In genomic region chr6:148758492-148758891, GRCh38 we compare ENCODE assay signal across 8 cellular contexts. TPM values are rescaled to one million over a fixed set of nuclear protein-coding genes. Genes with fewer than 3 reads are reported as not detected.
DNase-seq lines count a peak whose midpoint lies in the region; ATAC-seq and TF ChIP-seq lines count a peak whose summit lies in the region.

No MANE protein-coding gene starts in this region.

- CTCF ChIA-PET in A673 (lab: Charles Lee) = no interaction called here

- no peak overlapping the region for H3K27ac ChIP-seq in A673 (ENCODE audit: low read depth, low read length, poor library complexity, severe bottlenecking)

- BruUV-seq in A673 (replicated peaks; lab: Mats Ljungman, UMichigan) = no TSS peak

- H3K4me1 ChIP-seq in A673 (ENCODE audit: insufficient read depth, low read length, poor library complexity, severe bottlenecking) = peaks cover 16% of the 10 kb centered on the region

- in situ Hi-C loops in SK-MEL-5 (cut with HindIII; ENCODE audit: low pct_unique_long_range_greater_than_20kb, low sequenced_read_pairs) = no loop called here

- no peak for TF ChIP-seq CTCF in A673 (conservative IDR thresholded peaks at IDR 0.05; ENCODE audit: low read depth, low read length)

- no peaks in the 10 kb centered on the region for H3K27me3 ChIP-seq in A673 (replicated peaks; ENCODE audit: insufficient read depth, low read depth, low read length, poor library complexity)

- POLR2A ChIA-PET in A673 (lab: Charles Lee; ENCODE audit: low non-redundant PET) = no interaction called here

- intact Hi-C loops in A673 (cut with micrococcal nuclease; ENCODE audit: unreplicated experiment) = no loop called here

- H3K4me3 ChIP-seq in A673 (ENCODE audit: low read depth, low read length, poor library complexity, severe bottlenecking) = no peak overlapping the region

- peak; percentile 74 for ATAC-seq in HG03025 (IDR thresholded peaks at IDR 0.05; ENCODE audit: low FRiP score, unreplicated experiment)

- DNase-seq in stimulated activated CD4-positive, alpha-beta T cell treated with anti-CD3 and anti-CD28 coated beads, Interleukin-1b, Interleukin-23, amount 100 ng/mL, for 48 hours = peak; percentile 61
- no peak for DNase-seq in stimulated activated CD4-positive, alpha-beta T cell treated with anti-CD3 and anti-CD28 coated beads, Interleukin-4, amount 100 ng/mL, for 4 hours
- DNase-seq in SK-MEL-5 (ENCODE audit: low read depth, low spot score) (peak; percentile 74), hippocampal formation (lab: John Stamatoyannopoulos, UW) (peak; percentile 44 to 66), NCI-H69 (lab: John Stamatoyannopoulos, UW) (no peak), NCI-H2081 treated with DMSO at 0.1 percent for 48 hours (lab: John Stamatoyannopoulos, UW) (no peak), A673 (ENCODE audit: low spot score) (no peak)

- H3K36me3 ChIP-seq in A673 (ENCODE audit: insufficient read depth, low read length, poor library complexity, severe bottlenecking) = no peaks in the 10 kb centered on the region

- no peaks in the 10 kb centered on the region for H3K9me3 ChIP-seq in A673 (ENCODE audit: low read depth, low read length, poor library complexity, severe bottlenecking)

RNA-seq across cellular contexts. Expression of gene UST, which starts 11.7 kb away (rescaled TPM):
- total RNA-seq in SK-MEL-5 (2014; rRNA removed; shearing (Covaris generic)) = 12.6 and 15.0 TPM in 2 replicates
- polyA plus RNA-seq in SK-MEL-5 (2015; cell fraction: cytosol; rRNA removed) = 9.4 and 11.5 TPM in 2 replicates
- 5.8 and 8.9 TPM in 2 replicates for polyA plus RNA-seq in SK-MEL-5 (2015; cell fraction: nucleus; rRNA removed)
- total RNA-seq in A673 (2021) = 1.5 and 1.7 TPM in 2 replicates

Comparison
In these comparisons a context has a peak if more than half of its experiments do, and no peak if none do; other contexts are left out.
1. DNase-seq: peak in stimulated activated CD4-positive, alpha-beta T cell treated with anti-CD3 and anti-CD28 coated beads, Interleukin-1b, Interleukin-23, amount 100 ng/mL, for 48 hours (single experiment), SK-MEL-5 (single experiment) and hippocampal formation (2 of 2); none in stimulated activated CD4-positive, alpha-beta T cell treated with anti-CD3 and anti-CD28 coated beads, Interleukin-4, amount 100 ng/mL, for 4 hours (0 of 2), NCI-H69 (single experiment), NCI-H2081 treated with DMSO at 0.1 percent for 48 hours (single experiment) and A673 (single experiment).